ENCODE assay signal across 8 cellular contexts in the genomic region with DNA sequence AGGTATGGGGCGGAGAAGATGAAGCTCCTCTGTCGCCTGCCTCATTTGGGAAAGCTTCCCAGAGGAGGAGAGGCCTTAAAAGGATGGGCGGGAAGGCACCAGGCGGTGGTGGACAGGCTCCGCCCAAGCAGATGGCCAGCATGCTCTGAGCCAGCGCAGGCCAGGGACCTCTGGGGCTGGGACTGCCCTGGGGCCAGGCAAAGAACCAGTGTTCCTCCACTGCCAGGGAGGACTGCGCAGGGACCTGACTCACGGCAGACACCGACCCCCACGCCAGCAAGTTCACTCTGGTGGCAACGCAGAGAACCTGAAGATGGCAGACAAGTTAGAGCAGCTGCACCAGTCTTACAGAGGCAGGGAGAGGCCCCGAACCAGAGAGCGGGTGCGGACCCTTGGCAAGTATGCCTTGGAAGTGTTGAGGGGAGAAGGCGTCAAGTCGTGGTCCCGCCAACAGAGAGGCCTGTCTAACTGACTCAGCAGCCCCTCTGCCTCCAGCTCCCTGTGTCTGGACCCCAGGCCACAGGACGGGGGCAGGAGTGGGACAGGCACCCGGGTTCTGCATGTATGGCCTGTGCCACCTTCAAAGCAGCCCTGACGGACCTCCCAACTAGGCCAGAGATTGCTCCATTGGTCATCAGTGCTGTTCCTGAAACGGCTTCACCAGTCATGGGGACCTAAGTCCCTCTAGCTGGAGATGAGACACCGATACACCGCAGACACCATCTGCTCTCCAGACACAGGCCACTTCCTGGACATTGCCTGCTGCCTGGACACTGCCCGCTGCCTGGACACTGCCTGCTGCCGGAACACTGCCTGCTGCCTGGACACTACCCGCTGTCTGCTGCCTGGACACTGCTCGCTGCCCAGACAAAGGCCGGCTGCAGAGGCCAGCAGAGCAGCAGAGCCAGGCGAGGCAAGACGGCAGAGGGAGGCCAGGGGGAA.
A peak's percentile ranks its signal among the peaks of the same experiment; 100 is the strongest.
DNase-seq lines count a peak whose midpoint lies in the region; ATAC-seq and TF ChIP-seq lines count a peak whose summit lies in the region.

No MANE protein-coding gene starts in this region.

- peaks cover 39% of the 10 kb centered on the region for H3K4me1 Mint-ChIP-seq in central memory CD8-positive, alpha-beta T cell

- H3K4me3 ChIP-seq in lung, result no peak overlapping the region
- no peak overlapping the region for H3K4me3 ChIP-seq in uterus
- no peak overlapping the region for H3K4me3 ChIP-seq in Karpas-422 (ENCODE audit: low read length)

- 86 to 88% methylated on average over 30 of the region's 30 CpGs for WGBS in lung, 2 donors

- no peaks in the 10 kb centered on the region for H3K36me3 ChIP-seq in lung (ENCODE audit: control insufficient read depth in 2 of 2, insufficient read depth in 2 of 2, low read length in 2 of 2)
- H3K36me3 ChIP-seq in uterus, result no peaks in the 10 kb centered on the region
- no peaks in the 10 kb centered on the region for H3K36me3 ChIP-seq in Karpas-422 (ENCODE audit: insufficient read depth, low read length)

- no peak overlapping the region for H3K4me2 ChIP-seq in Karpas-422 (ENCODE audit: low read depth, low read length, poor library complexity, severe bottlenecking)

- H3K27ac ChIP-seq in lung (ENCODE audit: low read depth in 1 of 2, low read length in 1 of 2) (peak overlapping the region; percentile 53 to 77), uterus (peak overlapping the region; percentile 70 to 72), Karpas-422 (ENCODE audit: low read length) (no peak overlapping the region)

- intact Hi-C loops in uterus (cut with DNase I; ENCODE audit: low total_unique reads), result no loop called here

- H3K9me3 Mint-ChIP-seq in central memory CD8-positive, alpha-beta T cell, result no peaks in the 10 kb centered on the region

- TF ChIP-seq CTCF in lung (IDR thresholded peaks at IDR 0.05; ENCODE audit: control extremely low read depth, extremely low read depth), result no peak
- TF ChIP-seq CTCF in uterus (IDR thresholded peaks at IDR 0.05), result no peak

- peak; percentile 19 for DNase-seq in activated T-cell treated with anti-CD3 and anti-CD28 coated beads, Interleukin-2, amount 50 U/mL, for 1 hour
- DNase-seq in activated T-cell treated with anti-CD3 and anti-CD28 coated beads for 4 hours (no peak), lung (ENCODE audit: low spot score) (no peak), uterus (peak in 1 of 2 donors; percentile 65), Karpas-422 (no peak), HuH-7 (ENCODE audit: low spot score) (no peak)
- no peak for DNase-seq in central memory CD8-positive, alpha-beta T cell (ENCODE audit: low spot score in 2 of 2)

- H3K27ac Mint-ChIP-seq in central memory CD8-positive, alpha-beta T cell (ENCODE audit: low read depth), result peak overlapping the region; percentile 91

- no peak overlapping the region for H2AFZ ChIP-seq in Karpas-422 (ENCODE audit: low read length)

- ATAC-seq in central memory CD8-positive, alpha-beta T cell (replicated peaks; ENCODE audit: extremely low read depth, poor library complexity, severe bottlenecking), result no peak
- ATAC-seq in lung (ENCODE audit: insufficient read depth, low FRiP score), result no peak
- no peak for ATAC-seq in HG03342 (IDR thresholded peaks at IDR 0.05; ENCODE audit: unreplicated experiment)

- H3K27me3 ChIP-seq in lung (ENCODE audit: control insufficient read depth, insufficient read depth) (no peaks in the 10 kb centered on the region), uterus (no peaks in the 10 kb centered on the region), Karpas-422 (ENCODE audit: low read length) (no peaks in the 10 kb centered on the region)

- H3K4me1 ChIP-seq in lung (ENCODE audit: control insufficient read depth in 2 of 2, insufficient read depth in 2 of 2, low read length in 2 of 2), result peaks cover 18 to 30% of the 10 kb centered on the region in 2 donors
- H3K4me1 ChIP-seq in uterus, result no peaks in the 10 kb centered on the region
- peaks cover 4% of the 10 kb centered on the region; the same call in 1 of the 2 replicates for H3K4me1 ChIP-seq in Karpas-422 (ENCODE audit: low read length)

- H3K9ac ChIP-seq in Karpas-422 (ENCODE audit: low read length), result no peak overlapping the region

- H3K36me3 Mint-ChIP-seq in central memory CD8-positive, alpha-beta T cell (ENCODE audit: insufficient read depth), result peaks cover 8% of the 10 kb centered on the region

- no peaks in the 10 kb centered on the region for H3K27me3 Mint-ChIP-seq in central memory CD8-positive, alpha-beta T cell

- H3K79me2 ChIP-seq in Karpas-422 (ENCODE audit: low read length), result no peaks in the 10 kb centered on the region

- H3K9me2 ChIP-seq in Karpas-422 (replicated peaks; ENCODE audit: insufficient read depth, low read length), result no peaks in the 10 kb centered on the region

- no peak for TF ChIP-seq POLR2A in uterus (IDR thresholded peaks at IDR 0.05)

- H3K9me3 ChIP-seq in lung (ENCODE audit: control insufficient read depth in 2 of 2, insufficient read depth in 1 of 2, low read length in 1 of 2), result no peaks in the 10 kb centered on the region
- no peaks in the 10 kb centered on the region for H3K9me3 ChIP-seq in uterus
- H3K9me3 ChIP-seq in Karpas-422 (ENCODE audit: low read length), result no peaks in the 10 kb centered on the region

- peak overlapping the region; percentile 79 for H3K4me3 Mint-ChIP-seq in central memory CD8-positive, alpha-beta T cell

- peaks cover 67% of the 10 kb centered on the region; the same call in 1 of the 2 replicates for H4K20me1 ChIP-seq in Karpas-422 (ENCODE audit: insufficient read depth, low read depth, low read length)
